In the genomic region with DNA sequence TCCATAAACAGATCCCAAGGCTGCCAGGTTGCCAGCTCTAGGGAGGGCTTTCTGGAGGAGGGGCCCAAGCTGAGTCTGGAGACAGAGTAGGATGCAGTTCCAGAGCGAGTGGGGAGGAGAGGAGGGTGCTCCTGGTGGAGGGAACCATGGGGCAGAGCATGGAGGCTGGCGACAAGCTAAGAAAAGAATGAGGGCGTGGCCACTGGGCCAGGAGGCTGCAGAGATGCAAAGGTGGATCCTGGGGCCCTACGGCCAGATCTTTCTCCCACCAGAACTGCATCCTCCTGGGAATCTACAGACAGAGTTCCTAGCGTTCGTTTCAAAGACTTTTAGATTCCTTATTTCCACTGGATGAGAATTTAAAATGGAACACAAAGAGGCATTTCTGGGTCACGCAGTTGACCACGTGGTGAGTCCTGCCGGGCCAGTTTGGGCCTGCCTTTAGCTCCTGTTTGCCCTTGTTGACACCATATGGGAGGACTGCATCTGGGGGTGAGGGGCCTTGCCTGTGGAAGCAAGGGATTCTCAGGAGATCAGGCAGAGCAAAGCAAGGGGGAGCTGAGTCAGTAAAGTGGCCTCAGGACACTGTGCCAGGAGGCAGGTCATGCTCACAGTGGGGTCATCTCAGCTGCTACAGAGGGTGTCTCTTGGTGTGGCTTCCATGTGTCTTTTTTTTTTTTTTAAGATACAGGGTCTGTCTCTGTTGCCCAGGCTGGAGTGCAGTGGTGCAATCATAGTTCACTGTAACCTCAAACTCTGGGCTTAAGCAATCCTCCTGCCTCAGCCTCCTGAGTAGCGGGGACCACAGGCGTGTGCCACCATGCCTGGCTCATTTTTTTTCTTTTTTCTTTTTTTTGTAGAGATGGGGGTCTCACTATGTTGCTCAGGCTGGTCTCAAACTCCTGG, we compare ENCODE assay signal across 2 cellular contexts.
TF ChIP-seq lines count a peak whose summit lies in the region.

No MANE protein-coding gene starts in this region.

TF ChIP-seq in WTC11, 78 proteins besides CTCF, POLR2A, EP300 and RAD21:
- TF ChIP-seq, protein P1, sequence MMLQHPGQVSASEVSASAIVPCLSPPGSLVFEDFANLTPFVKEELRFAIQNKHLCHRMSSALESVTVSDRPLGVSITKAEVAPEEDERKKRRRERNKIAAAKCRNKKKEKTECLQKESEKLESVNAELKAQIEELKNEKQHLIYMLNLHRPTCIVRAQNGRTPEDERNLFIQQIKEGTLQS (CRISPR knock-in tag; conservative IDR thresholded peaks at IDR 0.05): no peak
- TF ChIP-seq, protein P2, sequence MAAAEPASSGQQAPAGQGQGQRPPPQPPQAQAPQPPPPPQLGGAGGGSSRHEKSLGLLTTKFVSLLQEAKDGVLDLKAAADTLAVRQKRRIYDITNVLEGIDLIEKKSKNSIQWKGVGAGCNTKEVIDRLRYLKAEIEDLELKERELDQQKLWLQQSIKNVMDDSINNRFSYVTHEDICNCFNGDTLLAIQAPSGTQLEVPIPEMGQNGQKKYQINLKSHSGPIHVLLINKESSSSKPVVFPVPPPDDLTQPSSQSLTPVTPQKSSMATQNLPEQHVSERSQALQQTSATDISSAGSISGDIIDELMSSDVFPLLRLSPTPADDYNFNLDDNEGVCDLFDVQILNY (CRISPR knock-in tag; IDR thresholded peaks at IDR 0.05): no peak
TF ChIP-seq in WTC11: peak in this region for 0.

TF ChIP-seq in SK-N-SH, 30 proteins besides CTCF, POLR2A, EP300 and RAD21:
- no peak for TF ChIP-seq TAF1 (IDR thresholded peaks at IDR 0.05; ENCODE audit: borderline replicate concordance, low read depth, low read length)
